1 cellular context compared by ENCODE assay signal in genomic region chr22:19122752-19123492, GRCh38.
TF ChIP-seq lines count a peak whose summit lies in the region.

No MANE protein-coding gene starts in this region.

TF ChIP-seq in WTC11, 78 proteins besides CTCF, POLR2A, EP300 and RAD21 (continued from another document):
- TF ChIP-seq FOXP4 (CRISPR knock-in tag; IDR thresholded peaks at IDR 0.05), result no peak
- no peak for TF ChIP-seq NFATC4 (CRISPR knock-in tag; IDR thresholded peaks at IDR 0.05)
- TF ChIP-seq ZBTB21 (CRISPR knock-in tag; IDR thresholded peaks at IDR 0.05; ENCODE audit: borderline replicate concordance), result no peak
- TF ChIP-seq ZNF281 (CRISPR knock-in tag; IDR thresholded peaks at IDR 0.05), result no peak
